ENCODE assay signal across 9 cellular contexts in genomic region chr4:73869130-73870055, GRCh38. TPM values are rescaled to one million over a fixed set of nuclear protein-coding genes. Genes with fewer than 3 reads are reported as not detected.
DNase-seq lines count a peak whose midpoint lies in the region; ATAC-seq and TF ChIP-seq lines count a peak whose summit lies in the region.
"Had no signal": no experiment of that assay in that cellular context is flagged by ENCODE, and none has a peak within 500 bp of the region (broad histone marks: within the 10 kb centered on the region; RNA-seq: fewer than 3 reads in every experiment).

TSS of gene CXCL1 (plus strand) at chr4:73869393. CDS start at chr4:73869471, 78 bp downstream.

- H3K4me3 ChIP-seq in coronary artery (peak within 1 kb of the TSS; percentile 73), left lung (peak within 1 kb of the TSS; percentile 46 to 57), thyroid gland (replicated peaks in 1 of 3) (peak within 1 kb of the TSS; percentile 7 to 51 (median 43))

- no peaks in the 10 kb centered on the region for H3K27me3 ChIP-seq in left lung
- no peaks in the 10 kb centered on the region for H3K27me3 ChIP-seq in thyroid gland

- H3K9me3 ChIP-seq in left lung = no peaks in the 10 kb centered on the region
- no peaks in the 10 kb centered on the region for H3K9me3 ChIP-seq in thyroid gland

- peaks cover 21% of the 10 kb centered on the region for H3K27me3 Mint-ChIP-seq in activated T-cell treated with anti-CD3 and anti-CD28 coated beads, Interleukin-2, amount 50 U/mL, for 4 hours (ENCODE audit: low read depth)

- H3K4me1 ChIP-seq in left lung = peaks cover 0 to 76% of the 10 kb centered on the region in 2 donors
- H3K4me1 ChIP-seq in thyroid gland = peaks cover 0 to 4% of the 10 kb centered on the region in 2 donors

- intact Hi-C loops in left lung (cut with DNase I) (no loop called here), thyroid gland (cut with DNase I) (no loop called here)

- DNase-seq in activated T-cell treated with anti-CD3 and anti-CD28 coated beads, Interleukin-2, amount 50 U/mL, for 4 hours = no peak
- no peak for DNase-seq in activated T-cell treated with anti-CD3 and anti-CD28 coated beads, Interleukin-2, amount 50 U/mL, for 48 hours
- DNase-seq in coronary artery (ENCODE audit: low spot score) = peak; percentile 73
- DNase-seq in left lung = peak; percentile 50 to 89
- peak; percentile 23 to 39 for DNase-seq in thyroid gland
- DNase-seq in NCI-H2081 treated with DMSO at 0.1 percent for 48 hours (lab: John Stamatoyannopoulos, UW) = no peak

- ATAC-seq in activated T-cell treated with anti-CD3 and anti-CD28 coated beads, Interleukin-2, amount 50 U/mL, for 4 hours = peak; percentile 10 to 37
- peak; percentile 62 for ATAC-seq in left lung
- ATAC-seq in HG02610 (IDR thresholded peaks at IDR 0.05; ENCODE audit: unreplicated experiment) = no peak
- ATAC-seq in GM21447 (IDR thresholded peaks at IDR 0.05; ENCODE audit: unreplicated experiment) = no peak

- no peak for TF ChIP-seq CTCF in coronary artery (IDR thresholded peaks at IDR 0.05)
- TF ChIP-seq CTCF in left lung (IDR thresholded peaks at IDR 0.05) = no peak
- TF ChIP-seq CTCF in thyroid gland (IDR thresholded peaks at IDR 0.05) = no peak

- H3K27ac ChIP-seq in coronary artery (peak within 1 kb of the TSS in 1 of 2 donors; percentile 44), left lung (peak within 1 kb of the TSS; percentile 22 to 94), thyroid gland (no peak within 1 kb of the TSS)

- no peaks in the 10 kb centered on the region for H3K36me3 Mint-ChIP-seq in activated T-cell treated with anti-CD3 and anti-CD28 coated beads, Interleukin-2, amount 50 U/mL, for 4 hours (ENCODE audit: insufficient read depth)

- H3K36me3 ChIP-seq in left lung (no peaks in the 10 kb centered on the region), thyroid gland (no peaks in the 10 kb centered on the region)

- no peak for TF ChIP-seq POLR2A in thyroid gland (IDR thresholded peaks at IDR 0.05)

- no peak within 1 kb of the TSS for H3K4me3 Mint-ChIP-seq in activated T-cell treated with anti-CD3 and anti-CD28 coated beads, Interleukin-2, amount 50 U/mL, for 4 hours
- H3K4me3 Mint-ChIP-seq: stimulated activated naive CD8-positive, alpha-beta T cell treated with anti-CD3 and anti-CD28 coated beads, Interleukin-15, Interleukin-2, amounts not matched to agents 100 ng/mL and 50 ng/mL, for 24 hours had no signal

- no peaks in the 10 kb centered on the region for H3K4me1 Mint-ChIP-seq in activated T-cell treated with anti-CD3 and anti-CD28 coated beads, Interleukin-2, amount 50 U/mL, for 4 hours (ENCODE audit: low read depth)

- no peaks in the 10 kb centered on the region for H3K9me3 Mint-ChIP-seq in activated T-cell treated with anti-CD3 and anti-CD28 coated beads, Interleukin-2, amount 50 U/mL, for 4 hours

- 13 to 17% methylated on average over 30 to 34 of the region's 61 CpGs for WGBS in thyroid gland, 2 donors

RNA-seq across cellular contexts. Expression of gene CXCL1, which starts in this region (rescaled TPM):
- not detected for total RNA-seq in activated T-cell treated with anti-CD3 and anti-CD28 coated beads, Interleukin-2, amount 50 U/mL, for 4 hours
- 10 to 100 TPM in 1 of 2 donors, 1 to 10 TPM in 1; 4.1 to 39.0 TPM for total RNA-seq in left lung
- total RNA-seq in thyroid gland = under 1 TPM in 1 of 4 donors, not detected in 3; 0.93 TPM

Comparison
In these comparisons a context has a peak if more than half of its experiments do, and no peak if none do; other contexts are left out.
1. Peak in ATAC-seq in activated T-cell treated with anti-CD3 and anti-CD28 coated beads, Interleukin-2, amount 50 U/mL, for 4 hours; RNA of the gene not detected or under 1 TPM.
2. Peak in DNase-seq and H3K4me3 ChIP-seq in thyroid gland; RNA of the gene not detected or under 1 TPM.
3. DNase-seq: peak in coronary artery (single experiment) and left lung (2 of 2); none in activated T-cell treated with anti-CD3 and anti-CD28 coated beads, Interleukin-2, amount 50 U/mL, for 4 hours (single experiment), activated T-cell treated with anti-CD3 and anti-CD28 coated beads, Interleukin-2, amount 50 U/mL, for 48 hours (0 of 2) and NCI-H2081 treated with DMSO at 0.1 percent for 48 hours (single experiment).
4. H3K27ac ChIP-seq: peak in left lung (2 of 2); none in thyroid gland (0 of 3).
5. Peak in every context shown above with its lines, with median percentiles within 50 percentile points of each other: H3K4me3 ChIP-seq.